14 cellular contexts compared by ENCODE assay signal in the genomic region with DNA sequence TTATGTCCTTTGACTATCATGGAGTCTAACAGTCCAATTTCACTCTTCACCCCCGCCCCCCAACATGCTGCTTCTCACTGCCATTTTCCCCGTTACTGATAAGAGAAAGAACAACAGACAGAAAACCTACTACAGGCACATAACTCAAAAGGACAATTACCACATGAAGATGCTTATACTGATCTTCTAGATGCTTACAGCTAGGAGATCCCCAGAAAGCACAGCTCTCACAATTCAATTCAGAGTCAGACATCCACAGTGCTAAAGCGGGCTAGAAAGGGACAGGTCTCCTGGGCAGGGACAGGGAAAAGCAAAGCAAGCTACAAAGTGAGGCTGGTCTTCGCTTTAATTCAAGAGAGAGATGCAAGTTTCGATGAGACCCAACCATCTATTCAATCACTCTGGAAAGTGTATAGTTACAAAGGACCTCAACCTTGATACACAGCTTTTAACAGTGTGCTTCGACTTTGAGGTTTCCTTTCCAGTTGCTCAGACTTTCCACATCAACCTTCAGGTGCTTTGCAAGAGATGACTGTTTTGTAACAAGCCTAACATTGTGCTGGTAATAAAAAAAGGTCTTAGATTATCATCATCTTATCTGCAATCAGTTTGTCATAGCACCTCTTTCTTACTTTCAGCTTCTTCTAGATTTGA.
DNase-seq lines count a peak whose midpoint lies in the region; ATAC-seq, FAIRE-seq and TF ChIP-seq lines count a peak whose summit lies in the region.
"Had no signal": no experiment of that assay in that cellular context is flagged by ENCODE, and none has a peak within 500 bp of the region (broad histone marks: within the 10 kb centered on the region; RNA-seq: fewer than 3 reads in every experiment).

No MANE protein-coding gene starts in this region.

- 87 to 90% methylated on average over 6 of the region's 6 CpGs for WGBS in lower leg skin, 2 donors
- WGBS in HepG2 (ENCODE audit: low lambda C conversion rate) = 46% methylated on average over 6 of the region's 6 CpGs

- no peak overlapping the region for H3K27ac ChIP-seq in HepG2 (ENCODE audit: extremely low read length, insufficient read depth, low read length)
- H3K27ac ChIP-seq: thyroid gland had no signal

- no peak for TF ChIP-seq RAD21 in HepG2 (CRISPR knock-in tag; IDR thresholded peaks at IDR 0.05)

- DNase-seq in activated CD4-positive, alpha-beta T cell treated with anti-CD3 and anti-CD28 coated beads for 36 hours = peak; percentile 71
- DNase-seq in activated CD4-positive, alpha-beta T cell treated with anti-CD3 and anti-CD28 coated beads for 1 hour = no peak
- DNase-seq in activated CD4-positive, alpha-beta memory T cell treated with anti-CD3 and anti-CD28 coated beads for 36 hours = peak; percentile 67
- DNase-seq in central memory CD8-positive, alpha-beta T cell (ENCODE audit: low spot score in 2 of 2) = no peak
- DNase-seq in stimulated activated naive CD4-positive, alpha-beta T cell treated with Interleukin-2 at 50 U/mL for 16 hours (lab: John Stamatoyannopoulos, UW) = peak; percentile 24
- DNase-seq in lower leg skin (ENCODE audit: low spot score in 2 of 2) (no peak), HepG2 (ENCODE audit: low spot score) (no peak)
- DNase-seq: 8988T, Calu3, NCI-H510A treated with DMSO at 0.1 percent for 48 hours, thyroid gland had no signal

- no peaks in the 10 kb centered on the region for H3K4me1 ChIP-seq in HepG2 (ENCODE audit: insufficient read depth, low read length)

- no peak overlapping the region for H3K9ac ChIP-seq in HepG2 (ENCODE audit: insufficient read depth, low read depth, low read length)

- intact Hi-C loops in activated CD4-positive, alpha-beta T cell treated with anti-CD3 and anti-CD28 coated beads for 36 hours (cut with DNase I, micrococcal nuclease) = loop anchor here (1.0 to 5.0 kb wide), 12 partner anchors 8 to 464 kb away; no protein-coding TSS in a partner anchor
- intact Hi-C loops in activated CD4-positive, alpha-beta memory T cell treated with anti-CD3 and anti-CD28 coated beads for 36 hours (cut with micrococcal nuclease) = loop anchor here (1.0 to 5.0 kb wide), 9 partner anchors 8 to 319 kb away; no protein-coding TSS in a partner anchor
- intact Hi-C loops in lower leg skin (cut with DNase I; ENCODE audit: low total_unique reads) = no loop called here
- intact Hi-C loops in HepG2 (cut with micrococcal nuclease; ENCODE audit: unreplicated experiment) = no loop called here

- no TSS peak for BruUV-seq in HepG2 (replicated peaks; lab: Mats Ljungman, UMichigan)

- no peak for FAIRE-seq in HepG2 (lab: Jason Lieb, UNC)
- FAIRE-seq: H1, TTC549 had no signal

- no peaks in the 10 kb centered on the region for H3K27me3 ChIP-seq in HepG2 (ENCODE audit: control insufficient read depth in 1 of 2, insufficient read depth in 2 of 2, low read length in 2 of 2)
- H3K27me3 ChIP-seq: thyroid gland had no signal

- no peaks in the 10 kb centered on the region for H3K36me3 ChIP-seq in HepG2 (replicated peaks in 1 of 2; ENCODE audit: control insufficient read depth in 1 of 2, insufficient read depth in 2 of 2, low read length in 2 of 2)
- H3K36me3 ChIP-seq: thyroid gland had no signal

- ATAC-seq in activated CD4-positive, alpha-beta T cell treated with anti-CD3 and anti-CD28 coated beads for 36 hours = peak; percentile 79
- peak; percentile 57 for ATAC-seq in central memory CD8-positive, alpha-beta T cell (replicated peaks; ENCODE audit: extremely low read depth, poor library complexity, severe bottlenecking)
- ATAC-seq in HG02981 (IDR thresholded peaks at IDR 0.05; ENCODE audit: unreplicated experiment) (no peak), HepG2 (no peak)

- H3K4me3 ChIP-seq in lower leg skin (ENCODE audit: low read depth, poor library complexity, severe bottlenecking) = no peak overlapping the region
- no peak overlapping the region for H3K4me3 ChIP-seq in HepG2 (replicated peaks in 1 of 3; ENCODE audit: insufficient read depth in 1 of 3, low read depth in 2 of 3, low read length in 3 of 3)
- H3K4me3 ChIP-seq: thyroid gland had no signal

- peaks cover 86% of the 10 kb centered on the region for H3K4me1 Mint-ChIP-seq in activated CD4-positive, alpha-beta T cell treated with anti-CD3 and anti-CD28 coated beads for 36 hours
- peaks cover 86% of the 10 kb centered on the region for H3K4me1 Mint-ChIP-seq in activated CD4-positive, alpha-beta memory T cell treated with anti-CD3 and anti-CD28 coated beads for 36 hours (ENCODE audit: low read depth)
- peaks cover 52% of the 10 kb centered on the region for H3K4me1 Mint-ChIP-seq in central memory CD8-positive, alpha-beta T cell

- POLR2A ChIA-PET in activated CD4-positive, alpha-beta T cell treated with anti-CD3 and anti-CD28 coated beads for 36 hours (lab: Charles Lee) = interaction anchor here (0.5 to 2.4 kb wide), 15 partner anchors 8 to 65 kb away, joined by 3 to 10 read pairs (median 5); no protein-coding TSS in a partner anchor
- POLR2A ChIA-PET in activated CD4-positive, alpha-beta memory T cell treated with anti-CD3 and anti-CD28 coated beads for 36 hours (lab: Charles Lee) = interaction anchor here (1.2 to 2.7 kb wide), 11 partner anchors 9 to 71 kb away, joined by 3 to 19 read pairs (median 5); partner anchors contain the start of gene LEF1
- POLR2A ChIA-PET in HepG2 (lab: Yijun Ruan, JAX) = no interaction called here

- peak overlapping the region; percentile 95 for H3K27ac Mint-ChIP-seq in activated CD4-positive, alpha-beta T cell treated with anti-CD3 and anti-CD28 coated beads for 36 hours
- peak overlapping the region; percentile 92 for H3K27ac Mint-ChIP-seq in activated CD4-positive, alpha-beta memory T cell treated with anti-CD3 and anti-CD28 coated beads for 36 hours
- no peak overlapping the region for H3K27ac Mint-ChIP-seq in central memory CD8-positive, alpha-beta T cell (ENCODE audit: low read depth)

- H4K20me1 ChIP-seq in HepG2 (ENCODE audit: insufficient read depth, low read length) = no peaks in the 10 kb centered on the region

- H3K4me3 Mint-ChIP-seq in activated CD4-positive, alpha-beta T cell treated with anti-CD3 and anti-CD28 coated beads for 36 hours = peak overlapping the region; percentile 66
- H3K4me3 Mint-ChIP-seq in activated CD4-positive, alpha-beta memory T cell treated with anti-CD3 and anti-CD28 coated beads for 36 hours = peak overlapping the region; percentile 65
- peak overlapping the region; percentile 40 for H3K4me3 Mint-ChIP-seq in central memory CD8-positive, alpha-beta T cell

- TF ChIP-seq EP300 in HepG2 (IDR thresholded peaks at IDR 0.05; ENCODE audit: low read depth in 2 of 2, low read length in 2 of 2) (no peak), HepG2 (CRISPR knock-in tag; IDR thresholded peaks at IDR 0.05; ENCODE audit: borderline replicate concordance) (no peak)

- no peak overlapping the region for H3K4me2 ChIP-seq in HepG2 (ENCODE audit: low read depth, low read length)

- CTCF ChIA-PET in activated CD4-positive, alpha-beta T cell treated with anti-CD3 and anti-CD28 coated beads for 36 hours (lab: Charles Lee) = interaction anchor here (0.5 to 5.4 kb wide), 22 partner anchors 9 to 465 kb away, joined by 3 to 46 read pairs (median 3); no protein-coding TSS in a partner anchor
- CTCF ChIA-PET in activated CD4-positive, alpha-beta memory T cell treated with anti-CD3 and anti-CD28 coated beads for 36 hours (lab: Charles Lee) = interaction anchor here (0.6 to 2.2 kb wide), 8 partner anchors 9 to 467 kb away, joined by 3 to 7 read pairs (median 6); partner anchors contain the start of gene LEF1
- CTCF ChIA-PET in HepG2 (lab: Yijun Ruan, JAX; ENCODE audit: low intra/inter-chr PET ratio, low total read pairs) = no interaction called here

- no peaks in the 10 kb centered on the region for H3K9me3 ChIP-seq in HepG2 (ENCODE audit: low read length)
- H3K9me3 ChIP-seq: thyroid gland had no signal

- H3K27me3 Mint-ChIP-seq in activated CD4-positive, alpha-beta T cell treated with anti-CD3 and anti-CD28 coated beads for 36 hours = no peaks in the 10 kb centered on the region
- no peaks in the 10 kb centered on the region for H3K27me3 Mint-ChIP-seq in activated CD4-positive, alpha-beta memory T cell treated with anti-CD3 and anti-CD28 coated beads for 36 hours
- peaks cover 32% of the 10 kb centered on the region for H3K27me3 Mint-ChIP-seq in central memory CD8-positive, alpha-beta T cell

- TF ChIP-seq POLR2A in lower leg skin (IDR thresholded peaks at IDR 0.05) (no peak), HepG2 (IDR thresholded peaks at IDR 0.05; ENCODE audit: insufficient read depth in 1 of 2, low read depth in 2 of 2, low read length in 2 of 2) (no peak)

- in situ Hi-C loops in HepG2 (cut with HindIII; ENCODE audit: extremely low pct_ligation_motif_present, low pct_unique_long_range_greater_than_20kb) = no loop called here

- H3K9me3 Mint-ChIP-seq in activated CD4-positive, alpha-beta T cell treated with anti-CD3 and anti-CD28 coated beads for 36 hours (ENCODE audit: low read depth) = no peaks in the 10 kb centered on the region
- no peaks in the 10 kb centered on the region for H3K9me3 Mint-ChIP-seq in activated CD4-positive, alpha-beta memory T cell treated with anti-CD3 and anti-CD28 coated beads for 36 hours
- no peaks in the 10 kb centered on the region for H3K9me3 Mint-ChIP-seq in central memory CD8-positive, alpha-beta T cell

- no peaks in the 10 kb centered on the region for H3K79me2 ChIP-seq in HepG2 (ENCODE audit: insufficient read depth, low read length)

- TF ChIP-seq CTCF in lower leg skin (IDR thresholded peaks at IDR 0.05) (no peak), HepG2 (CRISPR knock-in tag; IDR thresholded peaks at IDR 0.05) (no peak)

- H2AFZ ChIP-seq in HepG2 (ENCODE audit: low read length) = no peak overlapping the region

- H3K36me3 Mint-ChIP-seq in activated CD4-positive, alpha-beta T cell treated with anti-CD3 and anti-CD28 coated beads for 36 hours (ENCODE audit: low read depth) = peaks cover 66% of the 10 kb centered on the region
- H3K36me3 Mint-ChIP-seq in activated CD4-positive, alpha-beta memory T cell treated with anti-CD3 and anti-CD28 coated beads for 36 hours = peaks cover 28% of the 10 kb centered on the region
- H3K36me3 Mint-ChIP-seq in central memory CD8-positive, alpha-beta T cell (ENCODE audit: insufficient read depth) = peaks cover 8% of the 10 kb centered on the region

TF ChIP-seq in HepG2, 621 proteins besides CTCF, POLR2A, EP300 and RAD21 (continues in another document):
- no peak for TF ChIP-seq DR1 (CRISPR knock-in tag; IDR thresholded peaks at IDR 0.05)
- TF ChIP-seq, protein P1, sequence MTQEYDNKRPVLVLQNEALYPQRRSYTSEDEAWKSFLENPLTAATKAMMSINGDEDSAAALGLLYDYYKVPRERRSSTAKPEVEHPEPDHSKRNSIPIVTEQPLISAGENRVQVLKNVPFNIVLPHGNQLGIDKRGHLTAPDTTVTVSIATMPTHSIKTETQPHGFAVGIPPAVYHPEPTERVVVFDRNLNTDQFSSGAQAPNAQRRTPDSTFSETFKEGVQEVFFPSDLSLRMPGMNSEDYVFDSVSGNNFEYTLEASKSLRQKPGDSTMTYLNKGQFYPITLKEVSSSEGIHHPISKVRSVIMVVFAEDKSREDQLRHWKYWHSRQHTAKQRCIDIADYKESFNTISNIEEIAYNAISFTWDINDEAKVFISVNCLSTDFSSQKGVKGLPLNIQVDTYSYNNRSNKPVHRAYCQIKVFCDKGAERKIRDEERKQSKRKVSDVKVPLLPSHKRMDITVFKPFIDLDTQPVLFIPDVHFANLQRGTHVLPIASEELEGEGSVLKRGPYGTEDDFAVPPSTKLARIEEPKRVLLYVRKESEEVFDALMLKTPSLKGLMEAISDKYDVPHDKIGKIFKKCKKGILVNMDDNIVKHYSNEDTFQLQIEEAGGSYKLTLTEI (CRISPR knock-in tag; conservative IDR thresholded peaks at IDR 0.05) = no peak

Comparison
In these comparisons a context has a peak if more than half of its experiments do, and no peak if none do; other contexts are left out.
1. DNase-seq: peak in activated CD4-positive, alpha-beta T cell treated with anti-CD3 and anti-CD28 coated beads for 36 hours (single experiment), activated CD4-positive, alpha-beta memory T cell treated with anti-CD3 and anti-CD28 coated beads for 36 hours (single experiment) and stimulated activated naive CD4-positive, alpha-beta T cell treated with Interleukin-2 at 50 U/mL for 16 hours (single experiment); none in activated CD4-positive, alpha-beta T cell treated with anti-CD3 and anti-CD28 coated beads for 1 hour (single experiment), central memory CD8-positive, alpha-beta T cell (0 of 2), lower leg skin (0 of 2) and HepG2 (single experiment).
2. ATAC-seq: peak in activated CD4-positive, alpha-beta T cell treated with anti-CD3 and anti-CD28 coated beads for 36 hours (single experiment) and central memory CD8-positive, alpha-beta T cell (single experiment); none in HG02981 (single experiment) and HepG2 (single experiment).
3. intact Hi-C loops: an anchor here in activated CD4-positive, alpha-beta T cell treated with anti-CD3 and anti-CD28 coated beads for 36 hours (1.0 to 5.0 kb wide) and activated CD4-positive, alpha-beta memory T cell treated with anti-CD3 and anti-CD28 coated beads for 36 hours (1.0 to 5.0 kb wide); none called in lower leg skin and HepG2.
4. Peak in every context shown above with its lines, with median percentiles within 50 percentile points of each other: H3K4me3 Mint-ChIP-seq.